In the genomic region with DNA sequence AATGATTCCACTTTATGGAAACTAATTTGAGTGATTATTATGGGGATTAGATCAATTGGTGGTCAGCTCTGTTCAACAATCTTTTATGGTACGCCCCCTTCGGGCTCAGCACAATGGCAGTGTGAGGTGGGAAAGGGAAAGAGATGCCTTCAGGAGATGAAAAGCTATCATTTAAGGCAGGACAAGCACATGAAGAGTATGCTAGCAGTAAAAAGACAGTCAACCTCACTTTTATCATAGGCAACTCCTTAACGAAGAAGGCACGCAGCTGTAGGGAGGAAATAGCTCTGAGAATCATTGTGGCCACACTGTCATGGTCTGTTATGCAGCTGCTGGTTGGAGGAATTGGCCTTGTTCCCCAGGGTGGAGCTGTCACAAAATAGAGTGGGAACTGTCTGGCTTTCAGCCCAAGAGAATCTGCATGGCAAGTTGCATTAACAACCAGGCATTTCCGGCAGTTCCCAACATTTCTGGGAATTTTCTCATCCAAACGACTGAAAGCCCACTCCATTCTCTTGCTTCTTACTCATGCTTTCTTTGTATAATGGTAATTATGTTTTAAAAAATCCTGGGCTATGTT, we compare ENCODE assay signal across 8 cellular contexts. TPM values are rescaled to one million over a fixed set of nuclear protein-coding genes. Genes with fewer than 3 reads are reported as not detected.
A peak's percentile ranks its signal among the peaks of the same experiment; 100 is the strongest.
DNase-seq lines count a peak whose midpoint lies in the region; ATAC-seq and TF ChIP-seq lines count a peak whose summit lies in the region.

No MANE protein-coding gene starts in this region.

- H3K4me1 Mint-ChIP-seq in neural progenitor cell, result peaks cover 20% of the 10 kb centered on the region

- H3K27me3 ChIP-seq in neural progenitor cell, result no peaks in the 10 kb centered on the region

- peaks cover 16% of the 10 kb centered on the region for H3K9me3 Mint-ChIP-seq in neural progenitor cell

- H3K27ac ChIP-seq in neural progenitor cell, result no peak overlapping the region

- no peaks in the 10 kb centered on the region for H3F3A ChIP-seq in neural progenitor cell (ENCODE audit: low read depth)

- H3K4me3 ChIP-seq in choroid plexus epithelial cell (ENCODE audit: low read depth, low read length) (no peak overlapping the region), neural progenitor cell (no peak overlapping the region)

- H3K36me3 Mint-ChIP-seq in neural progenitor cell, result peaks cover 6% of the 10 kb centered on the region

- DNase-seq in EL (peak; percentile 100), choroid plexus epithelial cell (ENCODE audit: low read depth) (peak; percentile 77), neural progenitor cell (ENCODE audit: low spot score) (no peak), NCI-H1694 (lab: John Stamatoyannopoulos, UW) (no peak)

- H3K4me2 ChIP-seq in neural progenitor cell, result no peak overlapping the region

- H3K36me3 ChIP-seq in neural progenitor cell, result no peaks in the 10 kb centered on the region

- no peak overlapping the region for H3K9ac ChIP-seq in neural progenitor cell

- no peaks in the 10 kb centered on the region for H4K20me1 ChIP-seq in neural progenitor cell (ENCODE audit: low read depth)

- H3K27me3 Mint-ChIP-seq in neural progenitor cell (ENCODE audit: insufficient read depth, low read depth), result peaks cover 6% of the 10 kb centered on the region

- no peaks in the 10 kb centered on the region for H3K79me2 ChIP-seq in neural progenitor cell (ENCODE audit: low read depth)

- no peaks in the 10 kb centered on the region for H3K9me3 ChIP-seq in neural progenitor cell (ENCODE audit: low read depth)

- ATAC-seq in HG03354 (IDR thresholded peaks at IDR 0.05; ENCODE audit: poor library complexity, severe bottlenecking, unreplicated experiment) (peak; percentile 74), HG02973 (IDR thresholded peaks at IDR 0.05; ENCODE audit: unreplicated experiment) (no peak), GM19397 (IDR thresholded peaks at IDR 0.05; ENCODE audit: unreplicated experiment) (no peak), HG03045 (IDR thresholded peaks at IDR 0.05; ENCODE audit: unreplicated experiment) (no peak)

- no peak for TF ChIP-seq CTCF in choroid plexus epithelial cell (conservative IDR thresholded peaks at IDR 0.05; ENCODE audit: low read depth, low read length)
- TF ChIP-seq CTCF in neural progenitor cell (IDR thresholded peaks at IDR 0.05), result no peak

- H3K4me1 ChIP-seq in neural progenitor cell, result no peaks in the 10 kb centered on the region

- peak overlapping the region; percentile 45 for H3K27ac Mint-ChIP-seq in neural progenitor cell

- no peak overlapping the region for H3K4me3 Mint-ChIP-seq in neural progenitor cell

- no peak overlapping the region for H2AFZ ChIP-seq in neural progenitor cell (replicated peaks)

RNA-seq across cellular contexts. Expression of a gene that starts 54.4 kb away (rescaled TPM):
- total RNA-seq in neural progenitor cell (ENCODE audit: low replicate concordance), result 17.4 and 28.2 TPM in 2 replicates

Comparison
In these comparisons a context has a peak if more than half of its experiments do, and no peak if none do; other contexts are left out.
1. DNase-seq: peak in EL (single experiment) and choroid plexus epithelial cell (single experiment); none in neural progenitor cell (single experiment) and NCI-H1694 (single experiment).